ENCODE assay signal across 29 cellular contexts in genomic region chr6:8361259-8361658, GRCh38.
"Had no signal": no experiment of that assay in that cellular context is flagged by ENCODE, and none has a peak within 500 bp of the region (broad histone marks: within the 10 kb centered on the region; RNA-seq: fewer than 3 reads in every experiment).

No MANE protein-coding gene starts in this region.

- H3K27me3 ChIP-seq: adrenal gland, ascending aorta, breast epithelium, cardiac muscle cell, esophagus muscularis mucosa, gastrocnemius medialis had no signal

- H3K4me3 ChIP-seq: adrenal gland, ascending aorta, breast epithelium, cardiac muscle cell, coronary artery, esophagus muscularis mucosa, gastrocnemius medialis, heart left ventricle had no signal

- H3K36me3 ChIP-seq: adrenal gland, ascending aorta, breast epithelium, cardiac muscle cell, esophagus muscularis mucosa, gastrocnemius medialis, heart left ventricle had no signal

- H3K27ac ChIP-seq: adrenal gland, ascending aorta, breast epithelium, cardiac muscle cell, coronary artery, esophagus muscularis mucosa, foreskin keratinocyte, gastrocnemius medialis, heart left ventricle had no signal

- DNase-seq: activated CD4-positive, alpha-beta memory T cell treated with anti-CD3 and anti-CD28 coated beads for 36 hours; activated CD4-positive, alpha-beta T cell treated with anti-CD3 and anti-CD28 coated beads for 36 hours; activated CD4-positive, alpha-beta T cell treated with anti-CD3 and anti-CD28 coated beads, Interleukin-2, amount 10 ng/mL, durations not matched to agents 24 days and 14 days; activated CD4-positive, CD25-positive, alpha-beta regulatory T cell; activated CD4-positive, CD25-positive, alpha-beta regulatory T cell treated with anti-CD3 and anti-CD28 coated beads, Interleukin-2, amount 50 U/mL, for 72 hours; activated CD8-positive, alpha-beta memory T cell treated with anti-CD3 and anti-CD28 coated beads, Interleukin-2, amount 10 ng/mL, durations not matched to agents 7 days and 5 days; activated CD8-positive, alpha-beta memory T cell treated with anti-CD3 and anti-CD28 coated beads, Interleukin-2, amount 50 U/mL, for 4 hours; activated CD8-positive, alpha-beta T cell treated with anti-CD3 and anti-CD28 coated beads, Interleukin-2, amount 10 ng/mL, durations not matched to agents 7 days and 5 days; activated effector memory CD4-positive, alpha-beta T cell treated with anti-CD3 and anti-CD28 coated beads, Interleukin-2, amount 50 U/mL, for 16 hours; activated naive CD4-positive, alpha-beta T cell treated with anti-CD3 and anti-CD28 coated beads for 36 hours; activated naive CD8-positive, alpha-beta T cell treated with anti-CD3 and anti-CD28 coated beads for 36 hours; activated naive CD8-positive, alpha-beta T cell treated with anti-CD3 and anti-CD28 coated beads, Interleukin-2, amount 50 U/mL, for 24 hours; activated T-cell treated with anti-CD3 and anti-CD28 coated beads, Interleukin-2, amount 50 U/mL, for 1 hour; activated T-cell treated with anti-CD3 and anti-CD28 coated beads, Interleukin-2, amount 50 U/mL, for 48 hours; adrenal gland; amygdala; effector CD4-positive, alpha-beta T cell; effector memory CD8-positive, alpha-beta T cell; erythroblast; foreskin keratinocyte; gastrocnemius medialis; glutamatergic neuron; heart left ventricle; T-helper 2 cell had no signal

- H3K9me3 ChIP-seq: adrenal gland, ascending aorta, breast epithelium, esophagus muscularis mucosa, gastrocnemius medialis, heart left ventricle had no signal

- H3K4me1 ChIP-seq: adrenal gland, ascending aorta, breast epithelium, esophagus muscularis mucosa, foreskin keratinocyte, gastrocnemius medialis, heart left ventricle had no signal

- ATAC-seq: activated CD4-positive, alpha-beta T cell treated with anti-CD3 and anti-CD28 coated beads for 36 hours; activated CD8-positive, alpha-beta memory T cell treated with anti-CD3 and anti-CD28 coated beads, Interleukin-2, amount 10 ng/mL, durations not matched to agents 7 days and 5 days; activated CD8-positive, alpha-beta T cell treated with anti-CD3 and anti-CD28 coated beads, Interleukin-2, amount 10 ng/mL, durations not matched to agents 7 days and 5 days; activated naive CD8-positive, alpha-beta T cell treated with anti-CD3 and anti-CD28 coated beads, Interleukin-2, amount 50 U/mL, for 24 hours; effector memory CD8-positive, alpha-beta T cell; foreskin keratinocyte; gastrocnemius medialis; heart left ventricle had no signal
